ENCODE assay signal across 10 cellular contexts in the genomic region with DNA sequence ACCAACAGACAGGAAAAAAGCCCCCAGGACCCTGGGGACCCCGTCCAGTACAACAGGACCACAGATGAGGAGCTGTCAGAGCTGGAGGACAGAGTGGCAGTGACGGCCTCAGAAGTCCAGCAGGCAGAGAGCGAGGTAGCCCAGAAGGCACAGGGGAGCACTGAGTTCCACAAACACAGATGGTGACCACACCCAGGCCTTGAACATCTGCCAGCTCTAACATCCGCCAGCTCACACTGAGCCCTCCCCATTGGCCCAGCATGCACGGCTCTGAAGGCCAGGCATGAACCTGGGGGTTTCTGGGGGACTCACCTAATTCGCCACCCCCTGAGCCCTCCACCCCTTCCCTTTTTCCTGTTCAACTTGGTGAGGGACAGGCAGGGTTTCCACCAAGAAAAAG. TPM values are rescaled to one million over a fixed set of nuclear protein-coding genes. Genes with fewer than 3 reads are reported as not detected.
DNase-seq lines count a peak whose midpoint lies in the region; ATAC-seq and TF ChIP-seq lines count a peak whose summit lies in the region.
"Had no signal": no experiment of that assay in that cellular context is flagged by ENCODE, and none has a peak within 500 bp of the region (broad histone marks: within the 10 kb centered on the region; RNA-seq: fewer than 3 reads in every experiment).

No MANE protein-coding gene starts in this region.

- H3K36me3 ChIP-seq in colonic mucosa (no peaks in the 10 kb centered on the region), prostate gland (no peaks in the 10 kb centered on the region), endodermal cell (ENCODE audit: control insufficient read depth, insufficient read depth, low read length) (no peaks in the 10 kb centered on the region)
- H3K36me3 ChIP-seq: SJSA1 had no signal

- peaks cover 14% of the 10 kb centered on the region for H3K4me1 Mint-ChIP-seq in endodermal cell
- H3K4me1 Mint-ChIP-seq: activated naive CD8-positive, alpha-beta T cell treated with anti-CD3 and anti-CD28 coated beads, Interleukin-2, amount 10 ng/mL, durations not matched to agents 7 days and 5 days had no signal

- H3K4me3 Mint-ChIP-seq in endodermal cell: no peak overlapping the region
- H3K4me3 Mint-ChIP-seq: activated naive CD8-positive, alpha-beta T cell treated with anti-CD3 and anti-CD28 coated beads, Interleukin-2, amount 10 ng/mL, durations not matched to agents 7 days and 5 days had no signal

- no peak for ATAC-seq in HG03280 (IDR thresholded peaks at IDR 0.05; ENCODE audit: unreplicated experiment)

- no peak for TF ChIP-seq POLR2A in prostate gland (IDR thresholded peaks at IDR 0.05)

- intact Hi-C loops in colonic mucosa (cut with DNase I) (no loop called here), prostate gland (cut with DNase I) (no loop called here)

- H3K27me3 Mint-ChIP-seq in endodermal cell (ENCODE audit: insufficient read depth): peaks cover 2% of the 10 kb centered on the region
- H3K27me3 Mint-ChIP-seq: activated naive CD8-positive, alpha-beta T cell treated with anti-CD3 and anti-CD28 coated beads, Interleukin-2, amount 10 ng/mL, durations not matched to agents 7 days and 5 days had no signal

- 38% methylated on average over 6 of the region's 6 CpGs for WGBS in prostate gland
- 85 to 87% methylated on average over 2 to 6 of the region's 6 CpGs for WGBS in endodermal cell (ENCODE audit: insufficient coverage in 1 of 2, insufficient read length in 1 of 2), 2 experiments

- H3K27me3 ChIP-seq in colonic mucosa (no peaks in the 10 kb centered on the region), prostate gland (replicated peaks; ENCODE audit: insufficient read depth) (no peaks in the 10 kb centered on the region), endodermal cell (ENCODE audit: control insufficient read depth, insufficient read depth, low read length, poor library complexity, severe bottlenecking) (no peaks in the 10 kb centered on the region)
- H3K27me3 ChIP-seq: SJSA1 had no signal

- H3K4me1 ChIP-seq in colonic mucosa (peaks cover 8% of the 10 kb centered on the region), prostate gland (replicated peaks) (peaks cover 9% of the 10 kb centered on the region), endodermal cell (ENCODE audit: control insufficient read depth, insufficient read depth, low read length) (peaks cover 9% of the 10 kb centered on the region)
- H3K4me1 ChIP-seq: SJSA1 had no signal

- H3K27ac Mint-ChIP-seq in endodermal cell: no peak overlapping the region
- H3K27ac Mint-ChIP-seq: activated naive CD8-positive, alpha-beta T cell treated with anti-CD3 and anti-CD28 coated beads, Interleukin-2, amount 10 ng/mL, durations not matched to agents 7 days and 5 days had no signal

- H3K9me3 Mint-ChIP-seq in endodermal cell: peaks cover 10% of the 10 kb centered on the region
- H3K9me3 Mint-ChIP-seq: activated naive CD8-positive, alpha-beta T cell treated with anti-CD3 and anti-CD28 coated beads, Interleukin-2, amount 10 ng/mL, durations not matched to agents 7 days and 5 days had no signal

- no peak overlapping the region for H3K27ac ChIP-seq in colonic mucosa
- H3K27ac ChIP-seq in prostate gland: peak overlapping the region; percentile 48 to 71
- no peak overlapping the region for H3K27ac ChIP-seq in substantia nigra (ENCODE audit: low read depth, low read length, poor library complexity, severe bottlenecking)
- no peak overlapping the region for H3K27ac ChIP-seq in endodermal cell (ENCODE audit: low read depth, low read length)
- H3K27ac ChIP-seq: SJSA1 had no signal

- H3K9me3 ChIP-seq in colonic mucosa: no peaks in the 10 kb centered on the region
- H3K9me3 ChIP-seq in prostate gland: no peaks in the 10 kb centered on the region
- no peaks in the 10 kb centered on the region for H3K9me3 ChIP-seq in endodermal cell (ENCODE audit: control insufficient read depth, low read length)
- H3K9me3 ChIP-seq: SJSA1 had no signal

- no peak overlapping the region for H3K4me3 ChIP-seq in GM12865 (ENCODE audit: low read depth, low read length)
- no peak overlapping the region for H3K4me3 ChIP-seq in colonic mucosa
- H3K4me3 ChIP-seq in prostate gland: no peak overlapping the region
- H3K4me3 ChIP-seq in endodermal cell (ENCODE audit: low read length): no peak overlapping the region
- H3K4me3 ChIP-seq: SJSA1 had no signal

- DNase-seq in GM12865 (ENCODE audit: low read depth): peak; percentile 61
- peak; percentile 49 for DNase-seq in NCI-H2196 (lab: John Stamatoyannopoulos, UW; ENCODE audit: unreplicated experiment)
- DNase-seq in colonic mucosa: peak; percentile 86
- DNase-seq in prostate gland (ENCODE audit: low spot score): peak; percentile 75
- no peak for DNase-seq in substantia nigra (lab: John Stamatoyannopoulos, UW)
- no peak for DNase-seq in endodermal cell
- no peak for DNase-seq in UCSD-AML1 (lab: John Stamatoyannopoulos, UW; ENCODE audit: unreplicated experiment)
- DNase-seq: activated naive CD8-positive, alpha-beta T cell treated with anti-CD3 and anti-CD28 coated beads, Interleukin-2, amount 10 ng/mL, durations not matched to agents 7 days and 5 days had no signal

- TF ChIP-seq CTCF in GM12865 (IDR thresholded peaks at IDR 0.05; ENCODE audit: insufficient read depth, low read depth, low read length, missing control alignments) (no peak), colonic mucosa (IDR thresholded peaks at IDR 0.05) (no peak), prostate gland (IDR thresholded peaks at IDR 0.05) (no peak), endodermal cell (conservative IDR thresholded peaks at IDR 0.05) (no peak)

- H3K9ac ChIP-seq in colonic mucosa (ENCODE audit: low read depth in 2 of 2, low read length in 2 of 2): peak overlapping the region in 1 of 2 donors; percentile 34
- no peak overlapping the region for H3K9ac ChIP-seq in endodermal cell (ENCODE audit: extremely low read depth, low read length, poor library complexity, severe bottlenecking)

- H3K36me3 Mint-ChIP-seq in endodermal cell (ENCODE audit: low read depth): no peaks in the 10 kb centered on the region
- H3K36me3 Mint-ChIP-seq: activated naive CD8-positive, alpha-beta T cell treated with anti-CD3 and anti-CD28 coated beads, Interleukin-2, amount 10 ng/mL, durations not matched to agents 7 days and 5 days had no signal

RNA-seq across cellular contexts. Expression of a gene that starts 25.6 kb away (rescaled TPM):
- total RNA-seq in colonic mucosa: not detected
- not detected for total RNA-seq in prostate gland
- not detected for total RNA-seq in endodermal cell
- not detected for polyA plus RNA-seq in endodermal cell (2013, experiment 1 of 2)
- polyA plus RNA-seq in endodermal cell (2013, experiment 2 of 2): not detected
- total RNA-seq: activated naive CD8-positive, alpha-beta T cell treated with anti-CD3 and anti-CD28 coated beads, Interleukin-2, amount 10 ng/mL, durations not matched to agents 7 days and 5 days; SJSA1 had no signal

RNA-seq across cellular contexts. Expression of a gene that starts 49.7 kb away (rescaled TPM):
- total RNA-seq in colonic mucosa: 10 to 100 TPM; 32.5 to 34.7 TPM
- total RNA-seq in prostate gland: 10 to 100 TPM; 12.6 to 13.6 TPM
- total RNA-seq in endodermal cell: 100 to 1,000 TPM; 235 to 369 TPM
- 37.5 TPM for polyA plus RNA-seq in endodermal cell (2013, experiment 1 of 2)
- polyA plus RNA-seq in endodermal cell (2013, experiment 2 of 2): 35.9 TPM
- total RNA-seq: activated naive CD8-positive, alpha-beta T cell treated with anti-CD3 and anti-CD28 coated beads, Interleukin-2, amount 10 ng/mL, durations not matched to agents 7 days and 5 days had no signal

RNA-seq across cellular contexts. Expression of a gene that starts 53.8 kb away (rescaled TPM):
- total RNA-seq in colonic mucosa (100 to 1,000 TPM in 1 of 2 donors, 10 to 100 TPM in 1; 87.9 to 111 TPM), prostate gland (100 to 1,000 TPM; 371 to 393 TPM), endodermal cell (1 to 10 TPM in 1 of 2 donors, under 1 TPM in 1; 0.75 to 1.0 TPM)
- polyA plus RNA-seq in endodermal cell (2013, experiment 1 of 2): 1.1 TPM
- 0.58 TPM for polyA plus RNA-seq in endodermal cell (2013, experiment 2 of 2)
- total RNA-seq: activated naive CD8-positive, alpha-beta T cell treated with anti-CD3 and anti-CD28 coated beads, Interleukin-2, amount 10 ng/mL, durations not matched to agents 7 days and 5 days had no signal

Comparison
In these comparisons a context has a peak if more than half of its experiments do, and no peak if none do; other contexts are left out.
1. DNase-seq: peak in GM12865 (single experiment), NCI-H2196 (single experiment), colonic mucosa (single experiment) and prostate gland (single experiment); none in substantia nigra (0 of 49), endodermal cell (single experiment) and UCSD-AML1 (single experiment).
2. H3K27ac ChIP-seq: peak in prostate gland (2 of 2); none in colonic mucosa (single experiment), substantia nigra (single experiment) and endodermal cell (single experiment).
3. RNA of a gene that starts 49.7 kb away (total RNA-seq): 235 to 369 TPM in endodermal cell; 32.5 to 34.7 TPM in colonic mucosa and 12.6 to 13.6 TPM in prostate gland; every median in the first group is over 4 times any median in the second.
4. RNA of a gene that starts 53.8 kb away (total RNA-seq): 371 to 393 TPM in prostate gland and 87.9 to 111 TPM in colonic mucosa; 0.75 to 1.0 TPM in endodermal cell; every median in the first group is over 10 times any median in the second.